8 cellular contexts compared by ENCODE assay signal in the genomic region with DNA sequence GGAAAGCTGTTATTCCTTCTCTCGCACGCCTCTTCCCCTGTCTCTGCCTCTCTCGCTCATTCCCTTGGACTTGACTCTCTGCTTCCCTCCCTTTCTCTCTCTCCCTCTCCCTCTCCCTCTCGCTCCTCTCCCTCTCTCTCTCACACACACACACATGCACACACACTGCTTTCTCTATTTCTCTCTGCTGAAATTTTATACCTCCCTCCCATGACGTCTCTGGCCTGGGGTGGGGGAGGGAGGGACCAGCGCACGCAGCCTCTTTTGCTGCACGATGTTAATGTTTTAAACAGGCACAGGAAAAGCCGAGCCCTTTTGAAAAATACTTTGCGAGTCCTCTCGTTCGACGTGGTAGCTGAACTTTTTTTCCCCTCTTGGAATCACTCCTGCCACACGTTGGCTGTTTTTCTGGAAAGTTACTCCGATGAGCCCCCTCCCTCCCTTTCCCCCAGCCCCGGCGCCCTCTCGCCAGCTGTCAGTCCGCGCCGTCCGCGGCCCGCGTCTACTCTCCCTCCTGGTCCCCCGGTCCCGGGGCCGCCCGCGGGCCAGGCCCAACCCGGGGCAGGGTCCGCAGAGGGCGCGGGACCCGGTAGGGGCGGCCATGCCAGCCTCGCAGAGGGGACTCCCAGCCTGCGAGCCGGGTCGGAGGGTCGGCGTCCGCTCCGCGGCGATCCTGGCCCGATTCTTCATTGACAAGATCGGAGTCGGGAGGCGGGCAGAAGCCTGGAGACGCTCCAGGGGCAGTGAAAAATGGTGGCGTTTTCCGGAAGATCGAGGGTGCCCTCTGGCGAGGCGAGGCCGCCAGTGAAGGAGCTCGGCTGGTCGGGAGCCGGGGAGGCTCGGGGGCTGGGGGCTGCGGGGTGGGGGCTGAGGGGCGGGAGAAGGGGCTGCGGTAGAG. TPM values are rescaled to one million over a fixed set of nuclear protein-coding genes. Genes with fewer than 3 reads are reported as not detected.
DNase-seq lines count a peak whose midpoint lies in the region; ATAC-seq lines count a peak whose summit lies in the region.

TGFB3 (minus strand) TSS at position 170 of the 898 bp plus-strand sequence. CDS start 1,102 bp downstream, outside the sequence.

- peak; percentile 43 for ATAC-seq in GM19438 (IDR thresholded peaks at IDR 0.05; ENCODE audit: low read depth, unreplicated experiment)
- peak; percentile 75 for ATAC-seq in activated T-cell treated with anti-CD3 and anti-CD28 coated beads, Interleukin-2, amount 50 U/mL, for 4 hours

- H3K4me1 ChIP-seq in esophagus (ENCODE audit: control insufficient read depth in 2 of 2, insufficient read depth in 2 of 2, low read length in 1 of 2) (peaks cover 5 to 13% of the 10 kb centered on the region in 2 donors), mucosa of stomach (ENCODE audit: control insufficient read depth, insufficient read depth, low read length) (peaks cover 27% of the 10 kb centered on the region)

- H3K27ac ChIP-seq in esophagus (ENCODE audit: low read depth in 2 of 2, low read length in 1 of 2): peak within 1 kb of the TSS; percentile 87 to 92

- WGBS in esophagus, 2 donors: 1% methylated on average over 61 to 64 of the region's 64 CpGs

- no peaks in the 10 kb centered on the region for H3K36me3 Mint-ChIP-seq in activated T-cell treated with anti-CD3 and anti-CD28 coated beads, Interleukin-2, amount 50 U/mL, for 4 hours (ENCODE audit: insufficient read depth)

- H3K4me1 Mint-ChIP-seq in activated T-cell treated with anti-CD3 and anti-CD28 coated beads, Interleukin-2, amount 50 U/mL, for 4 hours (ENCODE audit: low read depth): peaks cover 43% of the 10 kb centered on the region

- no peaks in the 10 kb centered on the region for H3K9me3 Mint-ChIP-seq in activated T-cell treated with anti-CD3 and anti-CD28 coated beads, Interleukin-2, amount 50 U/mL, for 4 hours

- DNase-seq in Ammon's horn (ENCODE audit: low spot score): peak; percentile 85
- peak; percentile 89 for DNase-seq in KBM-7
- DNase-seq in OCI-M2 (lab: John Stamatoyannopoulos, UW; ENCODE audit: unreplicated experiment): peak; percentile 86
- DNase-seq in activated T-cell treated with anti-CD3 and anti-CD28 coated beads, Interleukin-2, amount 50 U/mL, for 4 hours: peak; percentile 73
- DNase-seq in stimulated activated CD8-positive, alpha-beta memory T cell treated with anti-CD3 and anti-CD28 coated beads, Interleukin-4, amount 100 ng/mL, for 1 hour (ENCODE audit: low read depth in 2 of 2, low spot score in 1 of 2): peak; percentile 49 to 59

- H3K27me3 Mint-ChIP-seq in activated T-cell treated with anti-CD3 and anti-CD28 coated beads, Interleukin-2, amount 50 U/mL, for 4 hours (ENCODE audit: low read depth): no peaks in the 10 kb centered on the region

- peak within 1 kb of the TSS; percentile 90 for H3K9ac ChIP-seq in mucosa of stomach (ENCODE audit: low read length)

- peak within 1 kb of the TSS; percentile 83 for H3K4me3 Mint-ChIP-seq in activated T-cell treated with anti-CD3 and anti-CD28 coated beads, Interleukin-2, amount 50 U/mL, for 4 hours

- H3K36me3 ChIP-seq in esophagus (ENCODE audit: control insufficient read depth in 2 of 2, insufficient read depth in 2 of 2, low read length in 1 of 2): no peaks in the 10 kb centered on the region
- H3K36me3 ChIP-seq in mucosa of stomach (ENCODE audit: control insufficient read depth, insufficient read depth, low read length): no peaks in the 10 kb centered on the region

- in situ Hi-C loops in KBM-7 (cut with MboI; ENCODE audit: low pct_unique_long_range_greater_than_20kb, low sequenced_read_pairs): no loop called here

- H3K4me3 ChIP-seq in esophagus (ENCODE audit: low read depth in 1 of 2, low read length in 2 of 2) (peak within 1 kb of the TSS; percentile 75 to 82), mucosa of stomach (ENCODE audit: low read length) (peak within 1 kb of the TSS; percentile 47)

- H3K9me3 ChIP-seq in esophagus (ENCODE audit: control insufficient read depth in 2 of 2, insufficient read depth in 1 of 2, low read depth in 1 of 2, low read length in 1 of 2) (no peaks in the 10 kb centered on the region), mucosa of stomach (ENCODE audit: control insufficient read depth, low read length) (no peaks in the 10 kb centered on the region)

- no peaks in the 10 kb centered on the region for H3K27me3 ChIP-seq in esophagus (ENCODE audit: control insufficient read depth in 1 of 2, insufficient read depth in 2 of 2, low read length in 2 of 2)
- no peaks in the 10 kb centered on the region for H3K27me3 ChIP-seq in mucosa of stomach (ENCODE audit: control insufficient read depth, insufficient read depth, low read length)

RNA-seq across cellular contexts. Expression of gene TGFB3, which starts in this region (rescaled TPM):
- total RNA-seq in activated T-cell treated with anti-CD3 and anti-CD28 coated beads, Interleukin-2, amount 50 U/mL, for 4 hours: 1 to 10 TPM; 3.0 to 4.1 (median 4.1) TPM
- polyA plus RNA-seq in esophagus: 1 to 10 TPM; 2.8 to 3.9 TPM

Comparison
In these comparisons a context has a peak if more than half of its experiments do, and no peak if none do; other contexts are left out.
1. Peak in every context shown above with its lines: DNase-seq, ATAC-seq, H3K4me3 ChIP-seq and H3K27ac ChIP-seq.